In the genomic region with DNA sequence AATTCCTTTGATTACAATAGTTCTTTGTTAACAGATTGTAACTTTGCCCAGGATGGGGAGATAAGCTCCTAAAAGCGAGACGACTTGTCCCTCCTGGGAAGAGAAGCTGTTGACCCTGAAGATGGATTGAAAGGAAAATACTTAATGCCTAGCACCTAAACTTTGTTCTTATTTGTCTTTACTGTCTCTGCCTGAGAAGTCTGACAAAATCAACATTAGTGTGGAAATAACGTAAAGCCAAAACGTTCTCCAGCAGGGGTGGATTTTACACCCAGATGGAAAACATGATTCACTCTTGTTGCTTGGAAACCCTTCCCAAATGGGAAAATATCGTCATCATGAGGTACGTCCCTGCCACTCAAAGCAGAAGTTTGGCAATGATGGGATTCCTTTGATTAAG, we compare ENCODE assay signal across 10 cellular contexts.
DNase-seq lines count a peak whose midpoint lies in the region; ATAC-seq and TF ChIP-seq lines count a peak whose summit lies in the region.
"Had no signal": no experiment of that assay in that cellular context is flagged by ENCODE, and none has a peak within 500 bp of the region (broad histone marks: within the 10 kb centered on the region; RNA-seq: fewer than 3 reads in every experiment).

No MANE protein-coding gene starts in this region.

- no peak for ATAC-seq in HG03521 (IDR thresholded peaks at IDR 0.05; ENCODE audit: unreplicated experiment)

- no peaks in the 10 kb centered on the region for H3K27me3 ChIP-seq in right atrium auricular region

- BruUV-seq in OCI-LY7 (replicated peaks; lab: Mats Ljungman, UMichigan) = no TSS peak

- DNase-seq in brain pericyte (ENCODE audit: low read depth, low spot score) = peak; percentile 17
- DNase-seq in right atrium auricular region (ENCODE audit: low spot score) = no peak
- DNase-seq in superior temporal gyrus (ENCODE audit: extremely low spot score) = peak; percentile 31
- no peak for DNase-seq in OCI-LY7 (ENCODE audit: low spot score)
- DNase-seq in activated effector memory CD4-positive, alpha-beta T cell treated with Interleukin-2 at 50 U/mL for 16 hours = no peak
- DNase-seq in SW 1271 (lab: John Stamatoyannopoulos, UW) = no peak
- DNase-seq: adrenal gland, NCI-H1694 had no signal

- no peak for TF ChIP-seq CTCF in HEK293 (tag by site-specific recombination; IDR thresholded peaks at IDR 0.05)
- no peak for TF ChIP-seq CTCF in right atrium auricular region (IDR thresholded peaks at IDR 0.05)
- TF ChIP-seq CTCF in OCI-LY7 (conservative IDR thresholded peaks at IDR 0.05; ENCODE audit: low read length) = no peak

- H3K27ac ChIP-seq in HEK293 (ENCODE audit: extremely low read depth, low read depth, low read length) = no peak overlapping the region
- peak overlapping the region; percentile 31 to 57 for H3K27ac ChIP-seq in right atrium auricular region
- H3K27ac ChIP-seq in OCI-LY7 (ENCODE audit: low read depth, low read length, poor library complexity, severe bottlenecking) = no peak overlapping the region
- H3K27ac ChIP-seq: adrenal gland had no signal

- no peak overlapping the region for H2AFZ ChIP-seq in OCI-LY7 (ENCODE audit: low read length)

- H3K9me2 ChIP-seq in OCI-LY7 (ENCODE audit: insufficient read depth, low read length) = no peaks in the 10 kb centered on the region

- CTCF ChIA-PET in HEK293 (lab: Yijun Ruan, JAX) = interaction anchor here (0.6 kb wide), 1 partner anchor 1571 kb away, joined by 3 read pairs; no protein-coding TSS in a partner anchor
- CTCF ChIA-PET in OCI-LY7 (lab: Charles Lee; ENCODE audit: unreplicated experiment) = no interaction called here

- no peaks in the 10 kb centered on the region for H4K20me1 ChIP-seq in OCI-LY7 (ENCODE audit: insufficient read depth, low read length)

- H3K36me3 ChIP-seq in HEK293 (ENCODE audit: control insufficient read depth in 2 of 2, insufficient read depth in 1 of 2, low read length in 2 of 2) (no peaks in the 10 kb centered on the region), right atrium auricular region (no peaks in the 10 kb centered on the region), OCI-LY7 (ENCODE audit: insufficient read depth, low read length) (no peaks in the 10 kb centered on the region)
- H3K36me3 ChIP-seq: adrenal gland had no signal

- no peak overlapping the region for H3K4me2 ChIP-seq in OCI-LY7 (ENCODE audit: low read length)

- intact Hi-C loops in OCI-LY7 (cut with micrococcal nuclease; ENCODE audit: unreplicated experiment) = no loop called here

- H3K4me3 ChIP-seq in HEK293 (ENCODE audit: low read depth, low read length) (no peak overlapping the region), right atrium auricular region (no peak overlapping the region), OCI-LY7 (ENCODE audit: low read depth, low read length, poor library complexity, severe bottlenecking) (no peak overlapping the region)
- H3K4me3 ChIP-seq: adrenal gland had no signal

- H3K4me1 ChIP-seq in HEK293 (ENCODE audit: control insufficient read depth, insufficient read depth, low read length) (peaks cover 6% of the 10 kb centered on the region), right atrium auricular region (peaks cover 0 to 10% of the 10 kb centered on the region in 2 donors), OCI-LY7 (ENCODE audit: insufficient read depth, low read length, poor library complexity, severe bottlenecking) (no peaks in the 10 kb centered on the region)
- H3K4me1 ChIP-seq: adrenal gland had no signal

- POLR2A ChIA-PET in HEK293 (lab: Yijun Ruan, JAX) = no interaction called here
- POLR2A ChIA-PET in OCI-LY7 (lab: Charles Lee) = no interaction called here

- H3K9me3 ChIP-seq in HEK293 (ENCODE audit: control insufficient read depth, insufficient read depth, low read depth, low read length) (no peaks in the 10 kb centered on the region), right atrium auricular region (no peaks in the 10 kb centered on the region), OCI-LY7 (ENCODE audit: low read length) (no peaks in the 10 kb centered on the region)
- H3K9me3 ChIP-seq: adrenal gland had no signal

- no peaks in the 10 kb centered on the region for H3K79me2 ChIP-seq in OCI-LY7 (ENCODE audit: insufficient read depth, low read depth, low read length)

TF ChIP-seq in HEK293, 187 proteins besides CTCF, POLR2A, EP300 and RAD21:
- peak; percentile 50; the same call in 1 of the 2 replicates for TF ChIP-seq MZF1 (tag by site-specific recombination; IDR thresholded peaks at IDR 0.05; ENCODE audit: borderline replicate concordance)
- TF ChIP-seq ZBTB44 (tag by site-specific recombination; IDR thresholded peaks at IDR 0.05) = no peak
TF ChIP-seq in HEK293: peak in this region for 1.

Comparison
In these comparisons a context has a peak if more than half of its experiments do, and no peak if none do; other contexts are left out.
1. H3K27ac ChIP-seq: peak in right atrium auricular region (2 of 2); none in HEK293 (single experiment) and OCI-LY7 (single experiment).
2. DNase-seq: peak in brain pericyte (single experiment) and superior temporal gyrus (single experiment); none in right atrium auricular region (single experiment), OCI-LY7 (single experiment), activated effector memory CD4-positive, alpha-beta T cell treated with Interleukin-2 at 50 U/mL for 16 hours (single experiment) and SW 1271 (0 of 2).